Comparison of ENCODE assay signal across 25 cellular contexts in the genomic region with DNA sequence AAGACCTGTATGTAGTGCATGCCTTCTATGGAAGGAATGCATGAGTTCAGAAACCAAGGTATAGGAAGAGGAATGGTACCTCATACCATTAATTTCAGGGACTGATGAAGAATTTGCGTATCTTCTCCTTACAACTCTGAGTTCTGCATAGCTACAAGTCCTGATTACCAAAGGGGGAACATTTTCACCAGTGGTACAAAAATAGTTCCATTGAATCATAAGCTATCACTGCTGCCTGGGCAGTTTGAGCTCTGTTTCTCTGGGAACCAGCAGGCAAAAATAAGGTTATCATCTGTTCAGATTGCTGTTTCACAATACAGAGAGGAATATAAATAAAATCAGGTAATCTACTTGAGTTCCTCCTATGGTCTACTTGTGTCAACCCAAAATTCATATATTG.
DNase-seq lines count a peak whose midpoint lies in the region; ATAC-seq and TF ChIP-seq lines count a peak whose summit lies in the region.
"Had no signal": no experiment of that assay in that cellular context is flagged by ENCODE, and none has a peak within 500 bp of the region (broad histone marks: within the 10 kb centered on the region; RNA-seq: fewer than 3 reads in every experiment).

No MANE protein-coding gene starts in this region.

- H3K4me2 ChIP-seq in MM.1S (ENCODE audit: low read depth, low read length): no peak overlapping the region
- H3K4me2 ChIP-seq: A549, BLaER1 had no signal

- H3K27me3 ChIP-seq in heart left ventricle (no peaks in the 10 kb centered on the region), left ventricle myocardium inferior (ENCODE audit: low read depth) (no peaks in the 10 kb centered on the region), right atrium auricular region (no peaks in the 10 kb centered on the region), MM.1S (replicated peaks; ENCODE audit: insufficient read depth, low read length) (no peaks in the 10 kb centered on the region)
- H3K27me3 ChIP-seq: BE2C, BLaER1 had no signal

- no peaks in the 10 kb centered on the region for H3K9me2 ChIP-seq in MM.1S (replicated peaks; ENCODE audit: insufficient read depth, low read length)

- peaks cover 0 to 9% (median 0%) of the 10 kb centered on the region in 12 donors for H3K9me3 ChIP-seq in heart left ventricle
- no peaks in the 10 kb centered on the region for H3K9me3 ChIP-seq in left ventricle myocardium inferior (replicated peaks)
- no peaks in the 10 kb centered on the region for H3K9me3 ChIP-seq in right atrium auricular region
- no peaks in the 10 kb centered on the region for H3K9me3 ChIP-seq in MM.1S (replicated peaks; ENCODE audit: insufficient read depth, low read length)
- H3K9me3 ChIP-seq: A549, BE2C had no signal

- no peak overlapping the region for H3K9ac ChIP-seq in MM.1S (ENCODE audit: low read length)
- H3K9ac ChIP-seq: BLaER1 had no signal

- no peak overlapping the region for H3K4me3 ChIP-seq in heart left ventricle
- H3K4me3 ChIP-seq in left ventricle myocardium inferior: no peak overlapping the region
- H3K4me3 ChIP-seq in right atrium auricular region: no peak overlapping the region
- H3K4me3 ChIP-seq in MM.1S (ENCODE audit: low read length): no peak overlapping the region
- H3K4me3 ChIP-seq: A549, BLaER1, GM12878 had no signal

- intact Hi-C loops in heart left ventricle (cut with DNase I): no loop called here
- intact Hi-C loops in Right ventricle myocardium inferior (cut with DNase I): no loop called here
- intact Hi-C loops in left ventricle myocardium inferior (cut with micrococcal nuclease): no loop called here

- H3F3A ChIP-seq in MM.1S (ENCODE audit: insufficient read depth, low read length): no peaks in the 10 kb centered on the region

- 50 to 83% (median 67%) methylated on average over 1 of the region's 1 CpG for WGBS in heart left ventricle, 4 donors

- DNase-seq in heart left ventricle (no peak), Right ventricle myocardium inferior (ENCODE audit: missing footprints) (no peak), left ventricle myocardium inferior (no peak), right atrium auricular region (ENCODE audit: low spot score) (no peak), Ammon's horn (ENCODE audit: low spot score) (peak; percentile 18), superior temporal gyrus (ENCODE audit: extremely low spot score) (peak; percentile 11), MM.1S (no peak)
- DNase-seq: AML-193; BE2C; C1 segment of cervical spinal cord; CD4-positive, alpha-beta memory T cell; CD4-positive, CD25-positive, alpha-beta regulatory T cell; CD8-positive, alpha-beta memory T cell; COR-L47; DMS 273 treated with DMSO at 0.1 percent for 48 hours; DMS153; DMS53; DMS79; DND-41; EL; GDM1 had no signal

- no peak for TF ChIP-seq POLR2A in heart left ventricle (IDR thresholded peaks at IDR 0.05)

- H3K27ac ChIP-seq in heart left ventricle (peak overlapping the region in 5 of 12 donors; percentile 47 to 67 (median 57)), left ventricle myocardium inferior (replicated peaks) (peak overlapping the region; percentile 20), right atrium auricular region (peak overlapping the region in 1 of 2 donors; percentile 47), MM.1S (ENCODE audit: low read length) (no peak overlapping the region)
- H3K27ac ChIP-seq: 22Rv1, A549, BLaER1 had no signal

- H4K20me1 ChIP-seq in MM.1S (ENCODE audit: insufficient read depth, low read length): no peaks in the 10 kb centered on the region
- H4K20me1 ChIP-seq: BLaER1 had no signal

- H3K79me2 ChIP-seq in MM.1S (ENCODE audit: low read length): no peaks in the 10 kb centered on the region

- no peak overlapping the region for H2AFZ ChIP-seq in MM.1S (ENCODE audit: low read length)

- no peak for TF ChIP-seq CTCF in heart left ventricle (IDR thresholded peaks at IDR 0.05)
- TF ChIP-seq CTCF in left ventricle myocardium inferior (IDR thresholded peaks at IDR 0.05; ENCODE audit: borderline replicate concordance): no peak
- no peak for TF ChIP-seq CTCF in right atrium auricular region (IDR thresholded peaks at IDR 0.05)
- TF ChIP-seq CTCF in MM.1S (IDR thresholded peaks at IDR 0.05; ENCODE audit: low read length): no peak

- no peaks in the 10 kb centered on the region for H3K36me3 ChIP-seq in heart left ventricle
- H3K36me3 ChIP-seq in left ventricle myocardium inferior: no peaks in the 10 kb centered on the region
- no peaks in the 10 kb centered on the region for H3K36me3 ChIP-seq in right atrium auricular region
- no peaks in the 10 kb centered on the region for H3K36me3 ChIP-seq in MM.1S (replicated peaks; ENCODE audit: insufficient read depth, low read length)
- H3K36me3 ChIP-seq: BE2C, BLaER1 had no signal

- H3K4me1 ChIP-seq in heart left ventricle: peaks cover 0 to 5% (median 0%) of the 10 kb centered on the region in 12 donors
- peaks cover 3% of the 10 kb centered on the region for H3K4me1 ChIP-seq in left ventricle myocardium inferior
- H3K4me1 ChIP-seq in right atrium auricular region: no peaks in the 10 kb centered on the region
- H3K4me1 ChIP-seq in MM.1S (ENCODE audit: low read length): no peaks in the 10 kb centered on the region
- H3K4me1 ChIP-seq: A549, BE2C, BLaER1 had no signal

- peak; percentile 48 to 86 (median 82) for ATAC-seq in heart left ventricle
- no peak for ATAC-seq in Right ventricle myocardium inferior
- ATAC-seq: A549, GM12878 had no signal

Comparison
In these comparisons a context has a peak if more than half of its experiments do, and no peak if none do; other contexts are left out.
1. DNase-seq: peak in Ammon's horn (single experiment) and superior temporal gyrus (single experiment); none in heart left ventricle (0 of 5), Right ventricle myocardium inferior (single experiment), left ventricle myocardium inferior (single experiment), right atrium auricular region (single experiment) and MM.1S (single experiment).